ENCODE assay signal across 14 cellular contexts in genomic region chr21:45882641-45883040, GRCh38.
DNase-seq lines count a peak whose midpoint lies in the region; ATAC-seq and TF ChIP-seq lines count a peak whose summit lies in the region.
"Had no signal": no experiment of that assay in that cellular context is flagged by ENCODE, and none has a peak within 500 bp of the region (broad histone marks: within the 10 kb centered on the region; RNA-seq: fewer than 3 reads in every experiment).

No MANE protein-coding gene starts in this region.

- H4K20me1 ChIP-seq in Loucy (ENCODE audit: insufficient read depth, low read length, poor library complexity, severe bottlenecking), result no peaks in the 10 kb centered on the region

- H3K4me3 ChIP-seq in heart right ventricle (no peak overlapping the region), Loucy (ENCODE audit: low read length, poor library complexity, severe bottlenecking) (no peak overlapping the region), spleen (no peak overlapping the region)
- no peak overlapping the region for H3K4me3 ChIP-seq in CD8-positive, alpha-beta T cell (ENCODE audit: low read depth, low read length)
- H3K4me3 ChIP-seq: GM23338 had no signal

- no peak overlapping the region for H2AFZ ChIP-seq in Loucy (ENCODE audit: low read length)
- H2AFZ ChIP-seq: GM23338 had no signal

- no peaks in the 10 kb centered on the region for H3K79me2 ChIP-seq in Loucy (ENCODE audit: insufficient read depth, low read length)

- no peak overlapping the region for H3K4me3 Mint-ChIP-seq in CD8-positive, alpha-beta T cell
- H3K4me3 Mint-ChIP-seq: B cell; CD4-positive, alpha-beta T cell; GM23338 had no signal

- H3K9me3 Mint-ChIP-seq in CD8-positive, alpha-beta T cell, result peaks cover 2% of the 10 kb centered on the region
- H3K9me3 Mint-ChIP-seq: CD4-positive, alpha-beta T cell; GM23338 had no signal

- peak overlapping the region; percentile 6 for H3K9ac ChIP-seq in Loucy (ENCODE audit: low read depth, low read length, poor library complexity, severe bottlenecking)

- no peak overlapping the region for H3K4me2 ChIP-seq in Loucy (ENCODE audit: low read depth, low read length, poor library complexity, severe bottlenecking)
- H3K4me2 ChIP-seq: GM23338 had no signal

- H3F3A ChIP-seq in Loucy (ENCODE audit: low read depth), result peaks cover 16% of the 10 kb centered on the region

- no peak for TF ChIP-seq POLR2A in spleen (IDR thresholded peaks at IDR 0.05)

- TF ChIP-seq CTCF in heart right ventricle (IDR thresholded peaks at IDR 0.05) (no peak), Loucy (conservative IDR thresholded peaks at IDR 0.05; ENCODE audit: low read length) (no peak), spleen (IDR thresholded peaks at IDR 0.05 in 8 of 11, conservative IDR thresholded peaks at IDR 0.05 in 3 of 11) (no peak)
- TF ChIP-seq CTCF in CD8-positive, alpha-beta T cell (IDR thresholded peaks at IDR 0.05), result no peak

- H3K27me3 ChIP-seq in heart right ventricle (peaks cover 0 to 30% (median 0%) of the 10 kb centered on the region in 7 donors), Loucy (ENCODE audit: insufficient read depth, low read length, poor library complexity, severe bottlenecking) (no peaks in the 10 kb centered on the region), spleen (replicated peaks in 1 of 7) (peaks cover 0 to 3% (median 0%) of the 10 kb centered on the region in 7 donors)
- no peaks in the 10 kb centered on the region for H3K27me3 ChIP-seq in CD8-positive, alpha-beta T cell (ENCODE audit: insufficient read depth, low read length)

- H3K36me3 ChIP-seq in heart right ventricle (no peaks in the 10 kb centered on the region), Loucy (ENCODE audit: insufficient read depth, low read length) (no peaks in the 10 kb centered on the region), spleen (no peaks in the 10 kb centered on the region)
- no peaks in the 10 kb centered on the region for H3K36me3 ChIP-seq in CD8-positive, alpha-beta T cell (ENCODE audit: insufficient read depth, low read length)

- no peaks in the 10 kb centered on the region for H3K27me3 Mint-ChIP-seq in CD8-positive, alpha-beta T cell (ENCODE audit: low read depth)
- H3K27me3 Mint-ChIP-seq: CD4-positive, alpha-beta T cell had no signal

- DNase-seq in left cardiac atrium (peak; percentile 3), heart right ventricle (no peak), medulla oblongata (ENCODE audit: extremely low spot score) (peak; percentile 26), spleen (peak; percentile 21)
- no peak for DNase-seq in CD8-positive, alpha-beta T cell
- no peak for DNase-seq in central memory CD4-positive, alpha-beta T cell
- DNase-seq: ACHN; CD4-positive, alpha-beta T cell; DMS79; H7 had no signal

- POLR2A ChIA-PET in CD8-positive, alpha-beta T cell (lab: Charles Lee), result no interaction called here

- no peaks in the 10 kb centered on the region for H3K36me3 Mint-ChIP-seq in CD8-positive, alpha-beta T cell

- intact Hi-C loops in left cardiac atrium (cut with DNase I) (no loop called here), heart right ventricle (cut with DNase I) (loop anchor here in 1 of 10 donors (5.0 kb wide), 1 partner anchor 40 kb away; no protein-coding TSS in a partner anchor), spleen (cut with DNase I; ENCODE audit: low total_unique reads) (no loop called here)
- intact Hi-C loops in CD8-positive, alpha-beta T cell (cut with DNase I, micrococcal nuclease), result loop anchor here in 1 of 2 experiments (5.0 kb wide), 1 partner anchor 55 kb away; no protein-coding TSS in a partner anchor

- no peaks in the 10 kb centered on the region for H3K9me3 ChIP-seq in heart right ventricle
- H3K9me3 ChIP-seq in Loucy (ENCODE audit: insufficient read depth, low read depth, low read length), result no peaks in the 10 kb centered on the region
- H3K9me3 ChIP-seq in spleen, result no peaks in the 10 kb centered on the region
- H3K9me3 ChIP-seq in CD8-positive, alpha-beta T cell (ENCODE audit: low read length), result no peaks in the 10 kb centered on the region

- H3K4me1 Mint-ChIP-seq in CD8-positive, alpha-beta T cell (ENCODE audit: low read depth), result peaks cover 71% of the 10 kb centered on the region
- H3K4me1 Mint-ChIP-seq: GM23338 had no signal

- H3K27ac ChIP-seq in heart right ventricle (no peak overlapping the region), spleen (no peak overlapping the region)
- no peak overlapping the region for H3K27ac ChIP-seq in CD8-positive, alpha-beta T cell (ENCODE audit: low read depth, low read length)
- H3K27ac ChIP-seq: HL-60 had no signal

- no peaks in the 10 kb centered on the region for H3K9me2 ChIP-seq in Loucy (replicated peaks; ENCODE audit: low read depth, low read length)

- CTCF ChIA-PET in CD8-positive, alpha-beta T cell (lab: Charles Lee), result interaction anchor here (1.1 kb wide), 1 partner anchor 32 kb away, joined by 3 read pairs; no protein-coding TSS in a partner anchor

- peaks cover 0 to 34% (median 12%) of the 10 kb centered on the region in 9 donors for H3K4me1 ChIP-seq in heart right ventricle
- peaks cover 83% of the 10 kb centered on the region for H3K4me1 ChIP-seq in Loucy (ENCODE audit: insufficient read depth, low read length, poor library complexity, severe bottlenecking)
- H3K4me1 ChIP-seq in spleen, result peaks cover 16 to 73% (median 49%) of the 10 kb centered on the region in 6 donors
- peaks cover 49% of the 10 kb centered on the region for H3K4me1 ChIP-seq in CD8-positive, alpha-beta T cell (ENCODE audit: insufficient read depth, low read length)

- no peak for ATAC-seq in left cardiac atrium
- no peak for ATAC-seq in heart right ventricle
- no peak for ATAC-seq in CD8-positive, alpha-beta T cell
- ATAC-seq: GM23338 had no signal

- no peak overlapping the region for H3K27ac Mint-ChIP-seq in CD8-positive, alpha-beta T cell
- H3K27ac Mint-ChIP-seq: B cell; CD4-positive, alpha-beta T cell; GM23338 had no signal

- 74 to 80% methylated on average over 8 of the region's 8 CpGs for WGBS in heart right ventricle, 2 donors
- 83 to 90% (median 86%) methylated on average over 8 of the region's 8 CpGs for WGBS in spleen, 5 donors

Comparison
In these comparisons a context has a peak if more than half of its experiments do, and no peak if none do; other contexts are left out.
1. DNase-seq: peak in left cardiac atrium (single experiment), medulla oblongata (single experiment) and spleen (single experiment); none in heart right ventricle (0 of 2), CD8-positive, alpha-beta T cell (0 of 7) and central memory CD4-positive, alpha-beta T cell (single experiment).